Comparison of ENCODE assay signal across 1 cellular context in the genomic region with DNA sequence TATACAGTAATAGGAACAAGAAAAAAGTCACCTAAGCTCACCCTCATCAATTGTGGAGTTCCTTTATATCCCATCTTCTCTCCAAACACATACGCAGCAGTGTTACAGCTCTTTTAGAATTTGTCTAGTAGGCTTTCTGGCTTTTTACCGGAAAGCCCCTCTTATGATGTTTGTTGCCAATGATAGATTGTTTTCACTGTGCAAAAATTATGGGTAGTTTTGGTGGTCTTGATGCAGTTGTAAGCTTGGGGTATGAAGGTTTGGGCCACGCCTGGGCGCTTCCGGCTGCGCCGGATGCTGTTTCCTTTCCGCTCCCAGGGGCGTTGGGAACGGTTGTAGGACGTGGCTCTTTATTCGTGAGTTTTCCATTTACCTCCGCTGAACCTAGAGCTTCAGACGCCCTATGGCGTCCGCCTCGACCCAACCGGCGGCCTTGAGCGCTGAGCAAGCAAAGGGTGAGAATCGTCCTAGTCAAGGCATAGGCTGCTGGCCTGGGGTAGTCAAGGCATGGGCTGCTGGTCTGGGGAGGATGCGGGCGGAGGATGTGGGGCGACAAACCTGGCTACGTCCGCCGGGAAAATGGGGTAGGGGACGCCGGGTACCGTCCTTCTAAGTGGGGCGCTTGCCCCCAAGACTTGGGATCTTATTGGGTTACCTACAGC.
TF ChIP-seq lines count a peak whose summit lies in the region.

Gene C12orf57, plus strand, starts transcription at position 304 of the 662 bp plus-strand sequence. Its CDS starts 100 bp downstream, at position 404.
Gene RNU7-1, plus strand, starts transcription at position 98 of the 662 bp plus-strand sequence.

TF ChIP-seq in HepG2, 621 proteins besides CTCF, POLR2A, EP300 and RAD21 (continued from another document and continues in another):
- 0 out of 2 replicates have a peak, but pooled peaks have one; percentile 14 for TF ChIP-seq ZNF782 (CRISPR knock-in tag; IDR thresholded peaks at IDR 0.05; ENCODE audit: borderline replicate concordance)
- TF ChIP-seq MYC (CRISPR knock-in tag; IDR thresholded peaks at IDR 0.05; ENCODE audit: borderline replicate concordance), result no peak
- peak; percentile 60; the same call in 1 of the 2 replicates for TF ChIP-seq ZNF367 (CRISPR knock-in tag; IDR thresholded peaks at IDR 0.05; ENCODE audit: borderline replicate concordance)
- no peak; the same call in 1 of the 2 replicates for TF ChIP-seq STAG1 (CRISPR knock-in tag; IDR thresholded peaks at IDR 0.05)
- peak; percentile 94 for TF ChIP-seq ZFP1 (CRISPR knock-in tag; IDR thresholded peaks at IDR 0.05)
- TF ChIP-seq BHLHE40 (IDR thresholded peaks at IDR 0.05; ENCODE audit: low read length), result no peak
- TF ChIP-seq ZNF510 (CRISPR knock-in tag; IDR thresholded peaks at IDR 0.05; ENCODE audit: low read depth), result 0 out of 2 replicates have a peak, but pooled peaks have one; percentile 36
- no peak for TF ChIP-seq TERF1 (CRISPR knock-in tag; IDR thresholded peaks at IDR 0.05)
- peak; percentile 34; the same call in 1 of the 2 replicates for TF ChIP-seq MED13 (CRISPR knock-in tag; IDR thresholded peaks at IDR 0.05)
- TF ChIP-seq, protein P1, sequence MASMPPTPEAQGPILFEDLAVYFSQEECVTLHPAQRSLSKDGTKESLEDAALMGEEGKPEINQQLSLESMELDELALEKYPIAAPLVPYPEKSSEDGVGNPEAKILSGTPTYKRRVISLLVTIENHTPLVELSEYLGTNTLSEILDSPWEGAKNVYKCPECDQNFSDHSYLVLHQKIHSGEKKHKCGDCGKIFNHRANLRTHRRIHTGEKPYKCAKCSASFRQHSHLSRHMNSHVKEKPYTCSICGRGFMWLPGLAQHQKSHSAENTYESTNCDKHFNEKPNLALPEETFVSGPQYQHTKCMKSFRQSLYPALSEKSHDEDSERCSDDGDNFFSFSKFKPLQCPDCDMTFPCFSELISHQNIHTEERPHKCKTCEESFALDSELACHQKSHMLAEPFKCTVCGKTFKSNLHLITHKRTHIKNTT (CRISPR knock-in tag; IDR thresholded peaks at IDR 0.05), result no peak
- TF ChIP-seq, protein P2, sequence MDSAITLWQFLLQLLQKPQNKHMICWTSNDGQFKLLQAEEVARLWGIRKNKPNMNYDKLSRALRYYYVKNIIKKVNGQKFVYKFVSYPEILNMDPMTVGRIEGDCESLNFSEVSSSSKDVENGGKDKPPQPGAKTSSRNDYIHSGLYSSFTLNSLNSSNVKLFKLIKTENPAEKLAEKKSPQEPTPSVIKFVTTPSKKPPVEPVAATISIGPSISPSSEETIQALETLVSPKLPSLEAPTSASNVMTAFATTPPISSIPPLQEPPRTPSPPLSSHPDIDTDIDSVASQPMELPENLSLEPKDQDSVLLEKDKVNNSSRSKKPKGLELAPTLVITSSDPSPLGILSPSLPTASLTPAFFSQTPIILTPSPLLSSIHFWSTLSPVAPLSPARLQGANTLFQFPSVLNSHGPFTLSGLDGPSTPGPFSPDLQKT (CRISPR knock-in tag; IDR thresholded peaks at IDR 0.05; ENCODE audit: borderline replicate concordance), result peak; percentile 43; the same call in 1 of the 2 replicates
- peak; percentile 98 for TF ChIP-seq KLF9 (CRISPR knock-in tag; IDR thresholded peaks at IDR 0.05; ENCODE audit: low read depth)
- TF ChIP-seq ERF (CRISPR knock-in tag; IDR thresholded peaks at IDR 0.05), result peak; percentile 77
- TF ChIP-seq ZKSCAN8 (CRISPR knock-in tag; IDR thresholded peaks at IDR 0.05; ENCODE audit: borderline replicate concordance), result peak; percentile 92
- TF ChIP-seq ZNF839 (CRISPR knock-in tag; IDR thresholded peaks at IDR 0.05; ENCODE audit: borderline replicate concordance), result no peak
- no peak for TF ChIP-seq SP2 (CRISPR knock-in tag; IDR thresholded peaks at IDR 0.05)
- TF ChIP-seq UBTF (CRISPR knock-in tag; IDR thresholded peaks at IDR 0.05), result peak; percentile 67; the same call in 1 of the 2 replicates
- no peak for TF ChIP-seq HNRNPK (IDR thresholded peaks at IDR 0.05; ENCODE audit: low read depth, low read length, poor library complexity, severe bottlenecking)
- TF ChIP-seq, protein P3, sequence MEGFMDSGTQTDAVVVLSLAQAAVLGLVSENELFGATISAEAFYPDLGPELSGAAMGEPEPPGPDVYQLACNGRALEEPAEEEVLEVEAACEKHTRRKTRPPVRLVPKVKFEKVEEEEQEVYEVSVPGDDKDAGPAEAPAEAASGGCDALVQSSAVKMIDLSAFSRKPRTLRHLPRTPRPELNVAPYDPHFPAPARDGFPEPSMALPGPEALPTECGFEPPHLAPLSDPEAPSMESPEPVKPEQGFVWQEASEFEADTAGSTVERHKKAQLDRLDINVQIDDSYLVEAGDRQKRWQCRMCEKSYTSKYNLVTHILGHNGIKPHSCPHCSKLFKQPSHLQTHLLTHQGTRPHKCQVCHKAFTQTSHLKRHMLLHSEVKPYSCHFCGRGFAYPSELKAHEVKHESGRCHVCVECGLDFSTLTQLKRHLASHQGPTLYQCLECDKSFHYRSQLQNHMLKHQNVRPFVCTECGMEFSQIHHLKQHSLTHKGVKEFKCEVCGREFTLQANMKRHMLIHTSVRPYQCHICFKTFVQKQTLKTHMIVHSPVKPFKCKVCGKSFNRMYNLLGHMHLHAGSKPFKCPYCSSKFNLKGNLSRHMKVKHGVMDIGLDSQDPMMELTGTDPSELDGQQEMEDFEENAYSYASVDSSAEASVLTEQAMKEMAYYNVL (CRISPR knock-in tag; IDR thresholded peaks at IDR 0.05; ENCODE audit: borderline replicate concordance), result no peak; the same call in 1 of the 2 replicates
- TF ChIP-seq ZNF430 (CRISPR knock-in tag; IDR thresholded peaks at IDR 0.05), result peak; percentile 44; the same call in 1 of the 2 replicates
- TF ChIP-seq ATF7-NPFF (CRISPR knock-in tag; IDR thresholded peaks at IDR 0.05; ENCODE audit: low read depth), result peak; percentile 84
- peak; percentile 41; the same call in 1 of the 2 replicates for TF ChIP-seq SP4 (CRISPR knock-in tag; IDR thresholded peaks at IDR 0.05)
- peak; percentile 63; the same call in 1 of the 2 replicates for TF ChIP-seq HDAC1 (CRISPR knock-in tag; IDR thresholded peaks at IDR 0.05)
- TF ChIP-seq GTF2F1 (IDR thresholded peaks at IDR 0.05; ENCODE audit: low read length), result peak; percentile 99
- TF ChIP-seq SMARCE1 (IDR thresholded peaks at IDR 0.05; ENCODE audit: borderline replicate concordance), result no peak
- peak; percentile 68; the same call in 1 of the 2 replicates for TF ChIP-seq ZBTB49 (CRISPR knock-in tag; IDR thresholded peaks at IDR 0.05; ENCODE audit: borderline replicate concordance)
- TF ChIP-seq, protein P4, sequence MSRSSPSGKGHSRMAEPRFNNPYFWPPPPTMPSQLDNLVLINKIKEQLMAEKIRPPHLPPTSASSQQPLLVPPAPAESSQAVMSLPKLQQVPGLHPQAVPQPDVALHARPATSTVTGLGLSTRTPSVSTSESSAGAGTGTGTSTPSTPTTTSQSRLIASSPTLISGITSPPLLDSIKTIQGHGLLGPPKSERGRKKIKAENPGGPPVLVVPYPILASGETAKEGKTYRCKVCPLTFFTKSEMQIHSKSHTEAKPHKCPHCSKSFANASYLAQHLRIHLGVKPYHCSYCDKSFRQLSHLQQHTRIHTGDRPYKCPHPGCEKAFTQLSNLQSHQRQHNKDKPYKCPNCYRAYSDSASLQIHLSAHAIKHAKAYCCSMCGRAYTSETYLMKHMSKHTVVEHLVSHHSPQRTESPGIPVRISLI (CRISPR knock-in tag; IDR thresholded peaks at IDR 0.05; ENCODE audit: borderline replicate concordance), result peak; percentile 34; the same call in 1 of the 2 replicates
- no peak for TF ChIP-seq ZNF280B (CRISPR knock-in tag; IDR thresholded peaks at IDR 0.05; ENCODE audit: borderline replicate concordance)
- TF ChIP-seq ZNF749 (CRISPR knock-in tag; IDR thresholded peaks at IDR 0.05; ENCODE audit: borderline replicate concordance), result peak; percentile 88; the same call in 1 of the 2 replicates
- peak; percentile 86 for TF ChIP-seq ATF1 (CRISPR knock-in tag; IDR thresholded peaks at IDR 0.05)
- TF ChIP-seq ELF3 (CRISPR knock-in tag; IDR thresholded peaks at IDR 0.05), result peak; percentile 78
- peak; percentile 64; the same call in 1 of the 2 replicates for TF ChIP-seq SIX4 (CRISPR knock-in tag; IDR thresholded peaks at IDR 0.05)
- peak; percentile 53; the same call in 1 of the 2 replicates for TF ChIP-seq ZC3H13 (CRISPR knock-in tag; IDR thresholded peaks at IDR 0.05)
- TF ChIP-seq ZKSCAN1 (IDR thresholded peaks at IDR 0.05; ENCODE audit: low read length), result no peak; the same call in 1 of the 2 replicates
- TF ChIP-seq ZNF333 (CRISPR knock-in tag; IDR thresholded peaks at IDR 0.05; ENCODE audit: borderline replicate concordance), result peak; percentile 10; the same call in 1 of the 2 replicates
- no peak for TF ChIP-seq ZNF207 (IDR thresholded peaks at IDR 0.05; ENCODE audit: borderline replicate concordance)
- TF ChIP-seq MAF1 (CRISPR knock-in tag; IDR thresholded peaks at IDR 0.05; ENCODE audit: borderline replicate concordance), result no peak
- no peak for TF ChIP-seq ZSCAN20 (CRISPR knock-in tag; IDR thresholded peaks at IDR 0.05; ENCODE audit: borderline replicate concordance)
- peak in 1 of 2 experiments; percentile 66; a peak in 2 of 4 replicates for TF ChIP-seq NR2F1 (CRISPR knock-in tag; IDR thresholded peaks at IDR 0.05)
- no peak for TF ChIP-seq ZNF747 (CRISPR knock-in tag; IDR thresholded peaks at IDR 0.05; ENCODE audit: borderline replicate concordance)
- peak; percentile 89; the same call in 1 of the 2 replicates for TF ChIP-seq ZNF816 (CRISPR knock-in tag; IDR thresholded peaks at IDR 0.05; ENCODE audit: borderline replicate concordance)
- TF ChIP-seq ZNF607 (CRISPR knock-in tag; IDR thresholded peaks at IDR 0.05; ENCODE audit: borderline replicate concordance), result no peak
- no peak for TF ChIP-seq NFE2L2 (IDR thresholded peaks at IDR 0.05; ENCODE audit: low read length)
- TF ChIP-seq MLX (CRISPR knock-in tag; IDR thresholded peaks at IDR 0.05), result peak; percentile 66
- TF ChIP-seq TEAD2 (CRISPR knock-in tag; IDR thresholded peaks at IDR 0.05), result peak; percentile 43; the same call in 1 of the 2 replicates
- TF ChIP-seq RNF2 (conservative IDR thresholded peaks at IDR 0.05; ENCODE audit: low read depth), result no peak
- no peak for TF ChIP-seq ZNF335 (CRISPR knock-in tag; IDR thresholded peaks at IDR 0.05)
- no peak for TF ChIP-seq ZNF660 (CRISPR knock-in tag; IDR thresholded peaks at IDR 0.05; ENCODE audit: borderline replicate concordance, low read depth)
